15 cellular contexts compared by ENCODE assay signal in genomic region chr3:171380711-171381435, GRCh38.
"Had no signal": no experiment of that assay in that cellular context is flagged by ENCODE, and none has a peak within 500 bp of the region (broad histone marks: within the 10 kb centered on the region; RNA-seq: fewer than 3 reads in every experiment).

No MANE protein-coding gene starts in this region.

- H3K27ac ChIP-seq: coronary artery, esophagus squamous epithelium, lower lobe of right lung, parathyroid adenoma, thoracic aorta, upper lobe of right lung had no signal

- H3K4me3 ChIP-seq: coronary artery, esophagus squamous epithelium, lower lobe of right lung, thoracic aorta, upper lobe of right lung had no signal

- H3K36me3 Mint-ChIP-seq: immature natural killer cell had no signal

- H3K79me2 ChIP-seq: parathyroid adenoma had no signal

- H3K9me3 ChIP-seq: esophagus squamous epithelium, lower lobe of right lung, thoracic aorta, upper lobe of right lung had no signal

- ATAC-seq: activated CD4-positive, alpha-beta T cell treated with anti-CD3 and anti-CD28 coated beads for 36 hours; activated naive CD4-positive, alpha-beta T cell treated with anti-CD3 and anti-CD28 coated beads, Interleukin-2, amount 50 U/mL, for 72 hours; lower lobe of right lung; upper lobe of right lung had no signal

- H3K27ac Mint-ChIP-seq: activated CD4-positive, alpha-beta memory T cell treated with anti-CD3 and anti-CD28 coated beads, Interleukin-2, amount 10 ng/mL, durations not matched to agents 7 days and 5 days; activated CD4-positive, alpha-beta T cell treated with anti-CD3 and anti-CD28 coated beads for 36 hours; activated naive CD4-positive, alpha-beta T cell treated with anti-CD3 and anti-CD28 coated beads, Interleukin-2, amount 50 U/mL, for 72 hours; activated T-cell treated with anti-CD3 and anti-CD28 coated beads, Interleukin-2, amount 50 U/mL, for 24 hours had no signal

- H3K27me3 ChIP-seq: esophagus squamous epithelium, upper lobe of right lung had no signal

- H3K36me3 ChIP-seq: esophagus squamous epithelium, lower lobe of right lung, thoracic aorta, upper lobe of right lung had no signal

- H3K9ac ChIP-seq: parathyroid adenoma had no signal

- H3K27me3 Mint-ChIP-seq: activated CD4-positive, alpha-beta memory T cell treated with anti-CD3 and anti-CD28 coated beads, Interleukin-2, amount 10 ng/mL, durations not matched to agents 7 days and 5 days; activated CD4-positive, alpha-beta T cell treated with anti-CD3 and anti-CD28 coated beads for 36 hours; activated T-cell treated with anti-CD3 and anti-CD28 coated beads, Interleukin-2, amount 50 U/mL, for 24 hours had no signal

- DNase-seq: activated CD4-positive, alpha-beta memory T cell treated with anti-CD3 and anti-CD28 coated beads, Interleukin-2, amount 10 ng/mL, durations not matched to agents 7 days and 5 days; activated CD4-positive, alpha-beta T cell treated with anti-CD3 and anti-CD28 coated beads for 36 hours; activated T-cell treated with anti-CD3 and anti-CD28 coated beads, Interleukin-2, amount 50 U/mL, for 24 hours; esophagus squamous epithelium; foreskin fibroblast; immature natural killer cell; lower lobe of right lung; midbrain; stimulated activated CD4-positive, alpha-beta T cell treated with anti-CD3 and anti-CD28 coated beads, Interleukin-12 subunit alpha, Interleukin-12 subunit beta, amount 100 ng/mL, for 4 hours; stimulated activated CD4-positive, alpha-beta T cell treated with anti-CD3 and anti-CD28 coated beads, Interleukin-2, amount 100 ng/mL, for 24 hours; upper lobe of right lung had no signal

- H2AFZ ChIP-seq: parathyroid adenoma had no signal

- H3K9me3 Mint-ChIP-seq: activated CD4-positive, alpha-beta memory T cell treated with anti-CD3 and anti-CD28 coated beads, Interleukin-2, amount 10 ng/mL, durations not matched to agents 7 days and 5 days; activated naive CD4-positive, alpha-beta T cell treated with anti-CD3 and anti-CD28 coated beads, Interleukin-2, amount 50 U/mL, for 72 hours; activated T-cell treated with anti-CD3 and anti-CD28 coated beads, Interleukin-2, amount 50 U/mL, for 24 hours; immature natural killer cell had no signal

- H3K4me3 Mint-ChIP-seq: activated CD4-positive, alpha-beta memory T cell treated with anti-CD3 and anti-CD28 coated beads, Interleukin-2, amount 10 ng/mL, durations not matched to agents 7 days and 5 days; activated CD4-positive, alpha-beta T cell treated with anti-CD3 and anti-CD28 coated beads for 36 hours; activated T-cell treated with anti-CD3 and anti-CD28 coated beads, Interleukin-2, amount 50 U/mL, for 24 hours; immature natural killer cell had no signal
